27 cellular contexts compared by ENCODE assay signal in the genomic region with DNA sequence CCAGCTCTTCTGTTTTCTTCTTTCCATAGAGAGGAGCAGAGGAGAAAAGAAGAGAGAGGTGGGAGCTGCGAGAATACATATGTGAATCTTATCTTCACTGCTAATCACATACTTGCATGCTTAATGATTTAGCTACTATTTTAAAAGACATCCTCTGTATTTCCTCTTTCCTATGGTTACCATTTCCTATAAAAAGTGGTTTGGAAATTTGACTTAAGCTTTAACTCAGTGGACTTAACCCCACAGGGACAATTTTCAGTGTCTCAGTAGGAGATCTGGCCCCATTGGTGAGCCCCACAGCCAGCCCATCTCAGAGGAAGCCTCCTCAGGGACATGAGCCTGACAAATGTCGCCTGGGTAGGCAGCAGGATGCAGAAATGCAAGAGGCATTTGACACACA.
"Had no signal": no experiment of that assay in that cellular context is flagged by ENCODE, and none has a peak within 500 bp of the region (broad histone marks: within the 10 kb centered on the region; RNA-seq: fewer than 3 reads in every experiment).

No MANE protein-coding gene starts in this region.

- H3K36me3 ChIP-seq: Peyer's patch, SJSA1 had no signal

- H3K9me3 ChIP-seq: body of pancreas, Peyer's patch, SJSA1 had no signal

- H3K4me3 ChIP-seq: body of pancreas, K562, Peyer's patch, SJSA1 had no signal

- ATAC-seq: activated CD8-positive, alpha-beta memory T cell treated with anti-CD3 and anti-CD28 coated beads, Interleukin-2, amount 10 ng/mL, durations not matched to agents 7 days and 5 days; body of pancreas; K562 had no signal

- DNase-seq: activated B cell treated with CpG ODN at 0.5 μM for 24 hours; activated CD4-positive, alpha-beta T cell treated with anti-CD3 and anti-CD28 coated beads for 1 hour; activated CD4-positive, alpha-beta T cell treated with anti-CD3 and anti-CD28 coated beads, Interleukin-2, amount 10 ng/mL, durations not matched to agents 24 days and 14 days; activated CD4-positive, alpha-beta T cell treated with anti-CD3 and anti-CD28 coated beads, Interleukin-2, amount 50 U/mL, for 48 hours; activated CD8-positive, alpha-beta memory T cell treated with anti-CD3 and anti-CD28 coated beads, Interleukin-2, amount 10 ng/mL, durations not matched to agents 7 days and 5 days; activated effector memory CD4-positive, alpha-beta T cell treated with Interleukin-2 at 50 U/mL for 16 hours; activated naive CD4-positive, alpha-beta T cell; activated T-cell treated with anti-CD3 and anti-CD28 coated beads, Interleukin-2, amount 50 U/mL, for 24 hours; body of pancreas; central memory CD4-positive, alpha-beta T cell; Kasumi-1; NCI-H1092 treated with DMSO at 0.1 percent for 48 hours; NCI-H1417 treated with DMSO at 0.1 percent for 48 hours; NCI-H1694; NCI-H2029; NCI-H2107; NCI-H2171 treated with DMSO at 0.1 percent for 48 hours; NCI-H226; NCI-H526; NCI-H82; Peyer's patch; SHP77; T-helper 1 cell had no signal

- H3K27me3 ChIP-seq: body of pancreas, Peyer's patch, SJSA1 had no signal

- H3K4me1 ChIP-seq: Peyer's patch, SJSA1 had no signal

- H3K27ac ChIP-seq: body of pancreas, Peyer's patch, RWPE1, SJSA1 had no signal

- FAIRE-seq: bronchial epithelial cell, K562 had no signal
